Comparison of ENCODE assay signal across 8 cellular contexts in the genomic region with DNA sequence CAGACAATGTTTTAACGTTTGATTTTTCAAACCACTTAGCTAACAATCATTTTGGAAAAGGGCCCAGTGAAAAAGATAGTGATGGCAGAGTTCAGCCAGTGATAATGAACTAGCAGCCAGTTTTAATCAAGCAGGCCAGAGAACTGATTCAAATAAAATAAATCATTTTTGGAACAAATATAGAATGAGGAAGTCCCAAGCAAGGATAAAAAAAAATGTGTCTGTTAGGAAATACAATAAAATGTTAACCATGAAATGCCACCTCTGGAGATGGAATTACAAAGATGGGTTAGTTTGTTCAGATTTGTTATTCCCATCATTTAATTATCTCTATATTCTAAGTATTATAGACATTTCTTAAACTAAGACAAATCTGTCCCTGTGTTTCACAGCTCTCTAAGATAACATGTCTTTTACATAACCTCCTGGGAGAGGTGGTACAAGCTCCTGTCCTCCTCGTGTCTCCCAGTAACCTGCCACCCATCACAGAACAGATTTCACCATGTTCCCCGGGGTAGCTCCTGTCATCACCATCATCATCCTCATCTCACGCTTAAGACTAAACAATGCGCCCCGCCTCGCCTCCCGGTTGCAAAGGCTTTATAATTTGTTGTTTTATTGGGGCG. TPM values are rescaled to one million over a fixed set of nuclear protein-coding genes. Genes with fewer than 3 reads are reported as not detected.
DNase-seq lines count a peak whose midpoint lies in the region; ATAC-seq, FAIRE-seq and TF ChIP-seq lines count a peak whose summit lies in the region.

No MANE protein-coding gene starts in this region.

- no peak for TF ChIP-seq CTCF in GM12878 (IDR thresholded peaks at IDR 0.05 in 2 of 3, conservative IDR thresholded peaks at IDR 0.05 in 1 of 3; ENCODE audit: control insufficient read depth in 2 of 3, extremely low read depth in 1 of 3, insufficient read depth in 1 of 3, low read depth in 3 of 3, low read length in 3 of 3)
- no peak for TF ChIP-seq CTCF in left lung (IDR thresholded peaks at IDR 0.05)
- TF ChIP-seq CTCF in tibial artery (IDR thresholded peaks at IDR 0.05) = no peak

- H3K9me3 ChIP-seq in GM12878 (replicated peaks; ENCODE audit: control insufficient read depth, insufficient read depth, low read length) = no peaks in the 10 kb centered on the region
- no peaks in the 10 kb centered on the region for H3K9me3 ChIP-seq in left lung
- no peaks in the 10 kb centered on the region for H3K9me3 ChIP-seq in tibial artery

- BruUV-seq in GM12878 (replicated peaks; lab: Mats Ljungman, UMichigan) = TSS peak; percentile 62

- peaks cover 10% of the 10 kb centered on the region for H3K4me1 ChIP-seq in GM12878 (ENCODE audit: control insufficient read depth, insufficient read depth, low read length)
- H3K4me1 ChIP-seq in left lung = peaks cover 18 to 48% of the 10 kb centered on the region in 2 donors
- H3K4me1 ChIP-seq in tibial artery = peaks cover 0 to 37% (median 21%) of the 10 kb centered on the region in 4 donors

- H3K4me3 ChIP-seq in GM12878 = peak overlapping the region; percentile 99
- peak overlapping the region; percentile 68 to 91 for H3K4me3 ChIP-seq in left lung
- peak overlapping the region; percentile 78 to 92 for H3K4me3 ChIP-seq in tibial artery

- CTCF ChIA-PET in GM12878 (lab: Yijun Ruan, JAX) = interaction anchor here (0.5 to 2.0 kb wide), 13 partner anchors 12 to 235 kb away, joined by 3 to 9 read pairs (median 6); a partner anchor contains a TSS

- DNase-seq in SIG-M5 treated with dmso at 0.1 percent for 504 hours (lab: John Stamatoyannopoulos, UW; ENCODE audit: unreplicated experiment) (peak; percentile 29), SIG-M5 (lab: John Stamatoyannopoulos, UW) (no peak), KBM-7 (peak; percentile 56), GM12878 (ENCODE audit: low read depth, low spot score) (no peak), left lung (no peak), tibial artery (no peak), HCEC 1CT (no peak), RCC 7860 (ENCODE audit: low spot score) (no peak)

- peaks cover 59% of the 10 kb centered on the region for H3K79me2 ChIP-seq in GM12878 (ENCODE audit: control insufficient read depth, insufficient read depth, low read length)

- H3K9ac ChIP-seq in GM12878 (ENCODE audit: control insufficient read depth, insufficient read depth, low read length) = peak overlapping the region; percentile 97

- H3K27me3 ChIP-seq in GM12878 (replicated peaks in 1 of 2; ENCODE audit: control insufficient read depth in 2 of 2, insufficient read depth in 2 of 2, low read length in 1 of 2) = no peaks in the 10 kb centered on the region
- H3K27me3 ChIP-seq in left lung = no peaks in the 10 kb centered on the region
- no peaks in the 10 kb centered on the region for H3K27me3 ChIP-seq in tibial artery

- TF ChIP-seq POLR2A in GM12878 (IDR thresholded peaks at IDR 0.05; ENCODE audit: low read depth, low read length) = no peak

- H2AFZ ChIP-seq in GM12878 (ENCODE audit: control insufficient read depth, low read depth, low read length) = no peak overlapping the region; the same call in 1 of the 2 replicates

- no peaks in the 10 kb centered on the region for H4K20me1 ChIP-seq in GM12878 (ENCODE audit: control insufficient read depth, insufficient read depth)

- intact Hi-C loops in GM12878 (cut with micrococcal nuclease; ENCODE audit: unreplicated experiment) = loop anchor here (2.0 to 5.0 kb wide), 4 partner anchors 58 to 235 kb away; no protein-coding TSS in a partner anchor
- intact Hi-C loops in left lung (cut with DNase I) = no loop called here
- intact Hi-C loops in tibial artery (cut with DNase I; ENCODE audit: low total_unique reads) = no loop called here

- POLR2A ChIA-PET in GM12878 (lab: Charles Lee) = interaction anchor here (0.5 to 2.5 kb wide), 15 partner anchors 10 to 151 kb away, joined by 3 to 17 read pairs (median 4); no protein-coding TSS in a partner anchor

- SMC1A ChIA-PET in GM12878 (lab: Charles Lee; ENCODE audit: uncharacterized antibody, unreplicated experiment) = interaction anchor here (0.8 to 2.5 kb wide), 21 partner anchors 10 to 235 kb away, joined by 3 to 16 read pairs (median 5); no protein-coding TSS in a partner anchor

- H3K36me3 ChIP-seq in GM12878 (ENCODE audit: control insufficient read depth in 2 of 2, insufficient read depth in 2 of 2, low read length in 1 of 2) (no peaks in the 10 kb centered on the region), left lung (no peaks in the 10 kb centered on the region), tibial artery (no peaks in the 10 kb centered on the region)

- FAIRE-seq in GM12878 (lab: Jason Lieb, UNC) (no peak), RCC 7860 (lab: Jason Lieb, UNC) (no peak)

- ATAC-seq in GM12878 (peak; percentile 36), left lung (no peak)

- RAD21 ChIA-PET in GM12878 (lab: Charles Lee; ENCODE audit: unreplicated experiment) = interaction anchor here (0.7 to 2.5 kb wide), 16 partner anchors 9 to 177 kb away, joined by 3 to 17 read pairs (median 4); no protein-coding TSS in a partner anchor

- peak overlapping the region; percentile 99 for H3K27ac ChIP-seq in GM12878 (ENCODE audit: control insufficient read depth, insufficient read depth)
- peak overlapping the region; percentile 87 to 93 for H3K27ac ChIP-seq in left lung
- H3K27ac ChIP-seq in tibial artery = peak overlapping the region; percentile 85 to 94

- in situ Hi-C loops in KBM-7 (cut with MboI; ENCODE audit: low pct_unique_long_range_greater_than_20kb, low sequenced_read_pairs) = no loop called here
- in situ Hi-C loops in GM12878 (cut with MboI) = no loop called here

- TF ChIP-seq EP300 in GM12878 (IDR thresholded peaks at IDR 0.05; ENCODE audit: borderline replicate concordance in 1 of 2, control insufficient read depth in 1 of 2, low read depth in 2 of 2, low read length in 2 of 2) = no peak

- 2% methylated on average over 9 of the region's 9 CpGs for WGBS in GM12878 (ENCODE audit: insufficient coverage, insufficient replicate concordance, low lambda C conversion rate, missing lambda C conversion rate)

- peak overlapping the region; percentile 82 for H3K4me2 ChIP-seq in GM12878 (ENCODE audit: control insufficient read depth, insufficient read depth)

- no peak for TF ChIP-seq RAD21 in GM12878 (IDR thresholded peaks at IDR 0.05; ENCODE audit: insufficient read depth, low read depth, low read length)

TF ChIP-seq in GM12878, 131 proteins besides CTCF, POLR2A, EP300 and RAD21:
- TF ChIP-seq MTA2 (IDR thresholded peaks at IDR 0.05; ENCODE audit: low read depth) (no peak), RUNX3 (IDR thresholded peaks at IDR 0.05; ENCODE audit: low read length) (no peak), MXI1 (IDR thresholded peaks at IDR 0.05; ENCODE audit: low read depth, low read length) (peak; percentile 43), POLR2AphosphoS5 (IDR thresholded peaks at IDR 0.05; ENCODE audit: low read length) (no peak)
- TF ChIP-seq, protein P1, sequence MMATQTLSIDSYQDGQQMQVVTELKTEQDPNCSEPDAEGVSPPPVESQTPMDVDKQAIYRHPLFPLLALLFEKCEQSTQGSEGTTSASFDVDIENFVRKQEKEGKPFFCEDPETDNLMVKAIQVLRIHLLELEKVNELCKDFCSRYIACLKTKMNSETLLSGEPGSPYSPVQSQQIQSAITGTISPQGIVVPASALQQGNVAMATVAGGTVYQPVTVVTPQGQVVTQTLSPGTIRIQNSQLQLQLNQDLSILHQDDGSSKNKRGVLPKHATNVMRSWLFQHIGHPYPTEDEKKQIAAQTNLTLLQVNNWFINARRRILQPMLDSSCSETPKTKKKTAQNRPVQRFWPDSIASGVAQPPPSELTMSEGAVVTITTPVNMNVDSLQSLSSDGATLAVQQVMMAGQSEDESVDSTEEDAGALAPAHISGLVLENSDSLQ (IDR thresholded peaks at IDR 0.05) = no peak

RNA-seq across cellular contexts. Expression of a gene that starts 1.0 kb away (rescaled TPM):
- 561 and 573 TPM in 2 replicates for total RNA-seq in GM12878 (2013; cell fraction: nucleolus; rRNA removed)
- total RNA-seq in GM12878 (2014; rRNA removed) (80.5 and 83.3 TPM in 2 replicates), GM12878 (2014; rRNA removed; fragmentation: Illumina TruSeq; extraction: Trizol) (62.3 and 68.2 TPM in 2 replicates), GM12878 (2021) (73.4 and 78.6 TPM in 2 replicates), left lung (10 to 100 TPM; 86.4 to 89.1 TPM)
- 23.1 TPM for polyA plus RNA-seq in GM12878 (2011; ENCODE audit: low read depth)
- polyA plus RNA-seq in GM12878 (2011; rRNA removed) (28.8 and 38.2 TPM in 2 replicates), GM12878 (2014; fragmentation: Illumina TruSeq; extraction: Trizol) (56.2 and 59.5 TPM in 2 replicates), GM12878 (2014; fragmentation: Nextera tagmentation; extraction: Ambion mirVana) (10 to 100 TPM; 11.3 to 21.1 TPM), GM12878 (2014; rRNA removed) (53.8 and 55.0 TPM in 2 replicates), GM12878 (2016; fragmentation: Nextera tagmentation; extraction: Ambion mirVana) (10 to 100 TPM; 28.9 to 29.4 TPM)
- 44.2 and 56.0 TPM in 2 replicates for polyA plus RNA-seq in GM12878 (2011; cell fraction: cytosol; rRNA removed)
- polyA plus RNA-seq in GM12878 (2011; cell fraction: nucleus; rRNA removed) = 133 TPM in 2 replicates
- polyA plus RNA-seq in GM12878 (2012) = 37.2 and 52.5 TPM in 2 replicates
- polyA minus RNA-seq in GM12878 (2011; rRNA and poly(A)+ RNA removed) = 113 and 115 TPM in 2 replicates
- polyA minus RNA-seq in GM12878 (2011; cell fraction: cytosol; rRNA and poly(A)+ RNA removed) = 43.2 and 52.2 TPM in 2 replicates
- polyA minus RNA-seq in GM12878 (2011; cell fraction: nucleus; rRNA and poly(A)+ RNA removed) = 70.1 and 128 TPM in 2 replicates

Comparison
In these comparisons a context has a peak if more than half of its experiments do, and no peak if none do; other contexts are left out.
1. DNase-seq: peak in SIG-M5 treated with dmso at 0.1 percent for 504 hours (single experiment) and KBM-7 (single experiment); none in SIG-M5 (single experiment), GM12878 (single experiment), left lung (0 of 2), tibial artery (0 of 2), HCEC 1CT (single experiment) and RCC 7860 (single experiment).
2. Peak in every context shown above with its lines, with median percentiles within 50 percentile points of each other: H3K27ac ChIP-seq and H3K4me3 ChIP-seq.